In the genomic region with DNA sequence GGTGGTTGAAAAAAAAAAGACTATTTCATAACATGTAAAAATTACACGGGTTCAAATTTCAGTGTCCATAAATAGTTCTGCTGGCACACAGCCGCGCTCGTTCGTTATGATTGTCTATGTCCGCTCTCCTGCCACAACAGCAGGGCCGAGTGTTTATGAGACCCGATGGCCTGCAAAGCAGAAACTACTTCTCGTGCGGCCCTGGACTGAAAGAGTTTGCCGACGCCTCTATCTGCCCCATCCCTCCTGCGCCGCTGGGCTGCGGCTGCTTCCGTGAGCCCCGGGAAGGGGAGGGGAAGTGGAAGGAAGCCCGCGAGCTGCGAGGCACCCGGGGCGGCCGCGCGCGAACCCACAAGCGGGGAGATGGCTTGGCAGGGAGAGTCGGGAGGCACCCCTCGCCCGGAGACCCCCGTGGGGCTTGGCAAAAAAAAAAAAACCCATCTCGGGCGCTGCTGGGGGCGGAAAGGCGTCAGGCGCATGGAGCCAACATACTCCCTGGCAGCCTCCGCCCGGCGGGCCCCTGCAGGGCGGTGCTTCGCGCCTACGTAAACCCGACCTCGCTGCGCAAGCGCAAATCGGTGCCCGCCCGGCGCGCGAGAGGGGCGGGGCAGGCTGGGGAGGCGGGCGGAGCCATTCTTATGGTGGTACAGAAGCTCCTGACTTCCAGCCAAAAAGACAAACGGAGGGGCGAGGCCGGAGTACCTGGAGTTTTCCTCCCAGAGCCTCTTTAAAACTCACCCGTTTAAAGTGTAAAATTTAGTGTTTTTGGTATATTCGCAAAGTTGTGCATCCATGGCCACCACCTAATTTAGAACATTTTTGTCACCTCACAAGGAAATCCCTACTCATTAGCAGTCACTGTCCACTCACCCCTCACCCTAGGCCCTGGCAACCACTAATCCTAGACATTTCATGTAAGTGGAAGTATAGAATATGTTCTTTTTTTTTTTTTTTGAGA, we compare ENCODE assay signal across 8 cellular contexts. TPM values are rescaled to one million over a fixed set of nuclear protein-coding genes. Genes with fewer than 3 reads are reported as not detected.
DNase-seq lines count a peak whose midpoint lies in the region; ATAC-seq and TF ChIP-seq lines count a peak whose summit lies in the region.

No MANE protein-coding gene starts in this region.

- H3K36me3 ChIP-seq in HUES6 (ENCODE audit: control insufficient read depth, insufficient read depth, low read length) (0 out of 2 replicates have a peak, but pooled peaks cover 3% of the 10 kb centered on the region), OCI-LY1 (ENCODE audit: insufficient read depth, low read length) (no peaks in the 10 kb centered on the region)

- peak overlapping the region; percentile 84 for H3K4me2 ChIP-seq in OCI-LY1 (ENCODE audit: low read length)

- DNase-seq in D341Med (ENCODE audit: low spot score) = peak; percentile 100
- DNase-seq in activated T-cell treated with anti-CD3 and anti-CD28 coated beads for 1 hour (ENCODE audit: low read depth) = peak; percentile 88
- peak; percentile 90 for DNase-seq in epithelial cell of esophagus (ENCODE audit: low read depth)
- DNase-seq in mucosa of gallbladder (ENCODE audit: low spot score) = peak; percentile 90
- DNase-seq in stimulated activated CD8-positive, alpha-beta memory T cell treated with anti-CD3 and anti-CD28 coated beads, Interleukin-4, amount 100 ng/mL, for 24 hours (ENCODE audit: low read depth) = peak; percentile 87

- H3K4me1 ChIP-seq in HUES6 (ENCODE audit: control insufficient read depth, insufficient read depth, low read length) (peaks cover 8% of the 10 kb centered on the region), OCI-LY1 (ENCODE audit: insufficient read depth, low read length, severe bottlenecking) (peaks cover 10% of the 10 kb centered on the region)

- no peak for TF ChIP-seq CTCF in OCI-LY1 (IDR thresholded peaks at IDR 0.05; ENCODE audit: low read length)
- peak; percentile 27 for TF ChIP-seq CTCF in epithelial cell of esophagus (IDR thresholded peaks at IDR 0.05; ENCODE audit: insufficient read depth, low read depth, low read length, missing control alignments)

- no peaks in the 10 kb centered on the region for H4K20me1 ChIP-seq in OCI-LY1 (ENCODE audit: insufficient read depth, low read length)

- H3K4me3 ChIP-seq in HUES6 (ENCODE audit: low read depth, low read length) (peak overlapping the region; percentile 76), OCI-LY1 (ENCODE audit: low read depth, low read length, poor library complexity, severe bottlenecking) (peak overlapping the region; percentile 62), epithelial cell of esophagus (ENCODE audit: low read length) (peak overlapping the region; percentile 70)

- no peak overlapping the region for H2AFZ ChIP-seq in OCI-LY1 (ENCODE audit: low read length)

- peak overlapping the region; percentile 75 for H3K9ac ChIP-seq in HUES6 (ENCODE audit: low read length)
- peak overlapping the region; percentile 72 for H3K9ac ChIP-seq in OCI-LY1 (ENCODE audit: low read length)

- no peaks in the 10 kb centered on the region for H3F3A ChIP-seq in OCI-LY1 (ENCODE audit: insufficient read depth, low read length)

- ATAC-seq in GM21423 (IDR thresholded peaks at IDR 0.05; ENCODE audit: unreplicated experiment) = peak; percentile 83

- H3K9me3 ChIP-seq in HUES6 (ENCODE audit: control insufficient read depth, insufficient read depth, low read depth, low read length) = no peaks in the 10 kb centered on the region
- H3K9me3 ChIP-seq in OCI-LY1 (ENCODE audit: low read length) = 0 out of 2 replicates have a peak, but pooled peaks cover 6% of the 10 kb centered on the region

- H3K27me3 ChIP-seq in HUES6 (ENCODE audit: control insufficient read depth, insufficient read depth, low read length) = no peaks in the 10 kb centered on the region
- no peaks in the 10 kb centered on the region for H3K27me3 ChIP-seq in OCI-LY1 (ENCODE audit: insufficient read depth, low read length)

- H3K79me2 ChIP-seq in OCI-LY1 (ENCODE audit: insufficient read depth, low read length) = no peaks in the 10 kb centered on the region

- H3K9me2 ChIP-seq in OCI-LY1 (ENCODE audit: low read depth, low read length) = no peaks in the 10 kb centered on the region

- peak overlapping the region; percentile 85; the same call in 1 of the 2 replicates for H3K27ac ChIP-seq in HUES6 (ENCODE audit: low read depth, low read length)
- peak overlapping the region; percentile 28 for H3K27ac ChIP-seq in OCI-LY1 (ENCODE audit: low read depth, low read length, poor library complexity, severe bottlenecking)

RNA-seq across cellular contexts. Expression of gene SLC27A3, which starts 8.3 kb away (rescaled TPM):
- total RNA-seq in mucosa of gallbladder = 22.1 TPM

RNA-seq across cellular contexts. Expression of gene INTS3, which starts 55.7 kb away (rescaled TPM):
- 72.9 TPM for total RNA-seq in mucosa of gallbladder

Comparison
In these comparisons a context has a peak if more than half of its experiments do, and no peak if none do; other contexts are left out.
1. Peak in every context shown above with its lines: DNase-seq, ATAC-seq, H3K4me3 ChIP-seq and H3K27ac ChIP-seq.